In the genomic region with DNA sequence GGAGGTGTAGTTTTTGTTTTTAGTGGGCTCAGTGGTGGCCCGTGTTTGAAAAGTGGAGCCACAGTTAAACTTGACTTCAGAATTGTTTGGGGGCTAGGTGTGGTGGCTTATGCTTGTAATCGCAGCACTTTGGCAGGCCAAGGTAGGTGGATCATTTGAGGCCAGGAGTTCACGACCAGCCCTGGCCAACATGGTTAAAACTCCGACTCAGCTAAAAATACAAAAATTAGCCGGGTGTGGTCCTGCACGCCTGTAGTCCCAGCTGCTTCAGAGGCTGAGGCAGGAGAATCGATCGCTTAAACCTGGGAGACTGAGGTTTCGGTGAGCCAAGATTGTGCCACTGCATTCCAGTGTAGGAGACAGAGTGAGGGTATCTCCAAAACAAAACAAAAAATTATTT, we compare ENCODE assay signal across 11 cellular contexts. TPM values are rescaled to one million over a fixed set of nuclear protein-coding genes. Genes with fewer than 3 reads are reported as not detected.
A peak's percentile ranks its signal among the peaks of the same experiment; 100 is the strongest.
DNase-seq lines count a peak whose midpoint lies in the region; ATAC-seq and TF ChIP-seq lines count a peak whose summit lies in the region.
"Had no signal": no experiment of that assay in that cellular context is flagged by ENCODE, and none has a peak within 500 bp of the region (broad histone marks: within the 10 kb centered on the region; RNA-seq: fewer than 3 reads in every experiment).

No MANE protein-coding gene starts in this region.

- H3K27me3 ChIP-seq in RWPE2 (ENCODE audit: insufficient read depth, poor library complexity, severe bottlenecking), result no peaks in the 10 kb centered on the region
- no peaks in the 10 kb centered on the region for H3K27me3 ChIP-seq in fibroblast of lung (ENCODE audit: control insufficient read depth, insufficient read depth, low read length)
- H3K27me3 ChIP-seq in spleen (replicated peaks in 1 of 7), result no peaks in the 10 kb centered on the region

- H3K27ac Mint-ChIP-seq in activated T-cell treated with anti-CD3 and anti-CD28 coated beads, Interleukin-2, amount 50 U/mL, for 24 hours, result peak overlapping the region; percentile 85

- no peaks in the 10 kb centered on the region for H4K20me1 ChIP-seq in fibroblast of lung (ENCODE audit: control insufficient read depth, extremely low read depth, insufficient read depth, low read length)

- peaks cover 60% of the 10 kb centered on the region for H3K4me1 Mint-ChIP-seq in activated T-cell treated with anti-CD3 and anti-CD28 coated beads, Interleukin-2, amount 50 U/mL, for 24 hours (ENCODE audit: low read depth)

- H3K4me3 ChIP-seq in RWPE2 (ENCODE audit: severe bottlenecking) (no peak overlapping the region), fibroblast of lung (replicated peaks in 1 of 4; ENCODE audit: control extremely low read depth in 1 of 4, insufficient read depth in 1 of 4, low read depth in 3 of 4, low read length in 4 of 4) (no peak overlapping the region), spleen (no peak overlapping the region)

- H3K4me1 ChIP-seq in RWPE2 (ENCODE audit: insufficient read depth, poor library complexity, severe bottlenecking), result peaks cover 13% of the 10 kb centered on the region
- no peaks in the 10 kb centered on the region for H3K4me1 ChIP-seq in fibroblast of lung (ENCODE audit: control insufficient read depth, extremely low read depth, insufficient read depth, low read length)
- peaks cover 12 to 56% (median 47%) of the 10 kb centered on the region in 6 donors for H3K4me1 ChIP-seq in spleen

- WGBS in spleen, 5 donors, result 76 to 87% (median 84%) methylated on average over 9 of the region's 9 CpGs

- intact Hi-C loops in spleen (cut with DNase I; ENCODE audit: low total_unique reads) (loop anchor here (10.0 kb wide), 1 partner anchor 51 kb away; a partner anchor contains a TSS), Right ventricle myocardium superior (cut with DNase I) (no loop called here)

- H3K36me3 Mint-ChIP-seq in activated T-cell treated with anti-CD3 and anti-CD28 coated beads, Interleukin-2, amount 50 U/mL, for 24 hours (ENCODE audit: low read depth), result peaks cover 79% of the 10 kb centered on the region

- no peak overlapping the region for H3K9ac ChIP-seq in fibroblast of lung (ENCODE audit: insufficient read depth, low read length)

- TF ChIP-seq CTCF in RWPE2 (IDR thresholded peaks at IDR 0.05; ENCODE audit: poor library complexity, severe bottlenecking) (no peak), fibroblast of lung (conservative IDR thresholded peaks at IDR 0.05 in 1 of 2, IDR thresholded peaks at IDR 0.05 in 1 of 2; ENCODE audit: low read depth in 1 of 2, low read length in 2 of 2) (no peak), spleen (IDR thresholded peaks at IDR 0.05 in 8 of 11, conservative IDR thresholded peaks at IDR 0.05 in 3 of 11) (no peak)

- no peak for DNase-seq in activated T-cell treated with anti-CD3 and anti-CD28 coated beads, Interleukin-2, amount 50 U/mL, for 24 hours
- no peak for DNase-seq in activated T-cell treated with anti-CD3 and anti-CD28 coated beads, Interleukin-2, amount 50 U/mL, for 48 hours
- DNase-seq in RWPE2 (ENCODE audit: low spot score) (no peak), fibroblast of lung (ENCODE audit: low read depth in 2 of 2) (no peak), spleen (peak; percentile 9), Right ventricle myocardium superior (no peak), DMS79 treated with DMSO at 0.1 percent for 48 hours (lab: John Stamatoyannopoulos, UW) (no peak), NCI-H2029 (lab: John Stamatoyannopoulos, UW) (no peak)
- DNase-seq: activated CD4-positive, alpha-beta T cell treated with anti-CD3 and anti-CD28 coated beads, Interleukin-2, amount 50 U/mL, for 4 hours; NCI-H1694 treated with DMSO at 0.1 percent for 48 hours; SIG-M5 had no signal

- H3K79me2 ChIP-seq in fibroblast of lung (ENCODE audit: control insufficient read depth, insufficient read depth, low read length), result peaks cover 40% of the 10 kb centered on the region

- no peak for TF ChIP-seq POLR2A in spleen (IDR thresholded peaks at IDR 0.05)

- H3K4me3 Mint-ChIP-seq in activated T-cell treated with anti-CD3 and anti-CD28 coated beads, Interleukin-2, amount 50 U/mL, for 24 hours, result peak overlapping the region; percentile 90

- peak overlapping the region; percentile 60 for H3K27ac ChIP-seq in RWPE2 (ENCODE audit: poor library complexity, severe bottlenecking)
- no peak overlapping the region for H3K27ac ChIP-seq in fibroblast of lung (ENCODE audit: insufficient read depth, low read length)
- H3K27ac ChIP-seq in spleen, result no peak overlapping the region

- H3K36me3 ChIP-seq in RWPE2 (ENCODE audit: low read depth) (peaks cover 61% of the 10 kb centered on the region), fibroblast of lung (ENCODE audit: control insufficient read depth, insufficient read depth, low read length) (peaks cover 11% of the 10 kb centered on the region), spleen (peaks cover 0 to 57% (median 48%) of the 10 kb centered on the region in 6 donors)

- H3K9me3 Mint-ChIP-seq in activated T-cell treated with anti-CD3 and anti-CD28 coated beads, Interleukin-2, amount 50 U/mL, for 24 hours, result no peaks in the 10 kb centered on the region

- peak overlapping the region; percentile 15 for H3K4me2 ChIP-seq in fibroblast of lung (ENCODE audit: extremely low read depth, insufficient read depth, low read length)

- ATAC-seq in RWPE2 (ENCODE audit: low read depth) (no peak), Right ventricle myocardium superior (ENCODE audit: poor library complexity) (no peak)

- H3K9me3 ChIP-seq in RWPE2 (ENCODE audit: severe bottlenecking) (no peaks in the 10 kb centered on the region), fibroblast of lung (ENCODE audit: control insufficient read depth, insufficient read depth, low read depth, low read length) (no peaks in the 10 kb centered on the region), spleen (no peaks in the 10 kb centered on the region)

- H3K27me3 Mint-ChIP-seq in activated T-cell treated with anti-CD3 and anti-CD28 coated beads, Interleukin-2, amount 50 U/mL, for 24 hours, result no peaks in the 10 kb centered on the region

- H2AFZ ChIP-seq in fibroblast of lung (ENCODE audit: low read length), result no peak overlapping the region

RNA-seq across cellular contexts. Expression of a gene that starts 1.8 kb away (rescaled TPM):
- total RNA-seq in fibroblast of lung (158 and 168 TPM in 2 replicates), spleen (100 to 1,000 TPM in 1 of 7 donors, 10 to 100 TPM in 6; 71.5 to 107 (median 84.9) TPM), Right ventricle myocardium superior (67.2 TPM)
- polyA plus RNA-seq in fibroblast of lung (172 and 266 TPM in 2 replicates), spleen (100 to 1,000 TPM; 113 to 139 (median 133) TPM)
- polyA plus RNA-seq in fibroblast of lung (2012), result 113 and 185 TPM in 2 replicates
- polyA minus RNA-seq in fibroblast of lung (ENCODE audit: low replicate concordance), result 13.5 and 46.1 TPM in 2 replicates

RNA-seq across cellular contexts. Expression of a gene that starts 2.1 kb away (rescaled TPM):
- total RNA-seq in fibroblast of lung (61.1 and 74.3 TPM in 2 replicates), spleen (10 to 100 TPM in 2 of 7 donors, 1 to 10 TPM in 5; 5.0 to 11.3 (median 7.3) TPM), Right ventricle myocardium superior (12.0 TPM)
- polyA plus RNA-seq in fibroblast of lung (14.4 and 19.9 TPM in 2 replicates), spleen (1 to 10 TPM; 2.2 to 8.4 (median 4.8) TPM)
- 12.6 and 14.2 TPM in 2 replicates for polyA plus RNA-seq in fibroblast of lung (2012)
- polyA minus RNA-seq in fibroblast of lung (ENCODE audit: low replicate concordance), result 2.7 and 21.0 TPM in 2 replicates

RNA-seq across cellular contexts. Expression of a gene that starts 10.7 kb away (rescaled TPM):
- total RNA-seq in fibroblast of lung (199 and 229 TPM in 2 replicates), spleen (100 to 1,000 TPM in 6 of 7 donors, 10 to 100 TPM in 1; 96.5 to 145 (median 132) TPM), Right ventricle myocardium superior (28.4 TPM)
- polyA plus RNA-seq in fibroblast of lung (118 and 163 TPM in 2 replicates), spleen (10 to 100 TPM; 57.1 to 81.3 (median 60.4) TPM)
- polyA plus RNA-seq in fibroblast of lung (2012), result 127 and 170 TPM in 2 replicates
- polyA minus RNA-seq in fibroblast of lung (ENCODE audit: low replicate concordance), result 85.4 and 115 TPM in 2 replicates

RNA-seq across cellular contexts. Expression of a gene that starts 39.4 kb away (rescaled TPM):
- total RNA-seq in fibroblast of lung (0.77 and 1.3 TPM in 2 replicates), spleen (1 to 10 TPM in 6 of 7 donors, not detected in 1; 1.0 to 3.4 (median 1.8) TPM), Right ventricle myocardium superior (31.3 TPM)
- polyA plus RNA-seq in fibroblast of lung (0.23 and 0.41 TPM in 2 replicates), spleen (1 to 10 TPM in 1 of 3 donors, under 1 TPM in 2; 0.86 to 1.2 (median 0.93) TPM)
- 0.43 and 0.96 TPM in 2 replicates for polyA plus RNA-seq in fibroblast of lung (2012)
- polyA minus RNA-seq in fibroblast of lung (ENCODE audit: low replicate concordance), result 1.0 TPM in 1 of 2 replicates, not detected in the other

RNA-seq across cellular contexts. Expression of a gene that starts 52.9 kb away (rescaled TPM):
- 224 and 338 TPM in 2 replicates for total RNA-seq in fibroblast of lung
- 232 and 313 TPM in 2 replicates for polyA plus RNA-seq in fibroblast of lung
- 394 and 548 TPM in 2 replicates for polyA plus RNA-seq in fibroblast of lung (2012)
- 96.5 and 98.0 TPM in 2 replicates for polyA minus RNA-seq in fibroblast of lung (ENCODE audit: low replicate concordance)
- 100 to 1,000 TPM; 192 to 371 (median 228) TPM for total RNA-seq in spleen
- polyA plus RNA-seq in spleen, result 100 to 1,000 TPM; 265 to 476 (median 453) TPM
- total RNA-seq in Right ventricle myocardium superior, result 474 TPM
